11 cellular contexts compared by ENCODE assay signal in the genomic region with DNA sequence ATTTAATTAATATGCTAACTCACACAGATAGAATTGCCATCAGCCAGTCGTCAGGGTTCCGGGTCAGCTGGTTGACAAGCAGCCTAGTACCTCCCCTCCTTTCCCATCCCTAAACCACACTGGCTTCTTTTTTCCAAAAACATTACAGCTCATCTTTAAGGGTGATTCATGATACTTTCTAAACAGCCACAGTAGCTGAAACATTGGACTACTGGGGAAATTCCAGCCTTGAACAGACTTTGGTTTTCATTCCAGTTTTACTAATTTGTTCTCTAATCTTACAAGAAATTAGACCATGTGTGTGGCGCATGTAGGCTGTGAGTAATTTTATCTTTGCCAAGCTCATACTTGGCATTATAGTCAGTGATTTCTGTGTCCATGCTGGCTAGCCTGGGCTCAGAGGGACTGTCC.
A peak's percentile ranks its signal among the peaks of the same experiment; 100 is the strongest.
DNase-seq lines count a peak whose midpoint lies in the region; ATAC-seq, FAIRE-seq and TF ChIP-seq lines count a peak whose summit lies in the region.
"Had no signal": no experiment of that assay in that cellular context is flagged by ENCODE, and none has a peak within 500 bp of the region (broad histone marks: within the 10 kb centered on the region; RNA-seq: fewer than 3 reads in every experiment).

No MANE protein-coding gene starts in this region.

- no peaks in the 10 kb centered on the region for H3K9me3 Mint-ChIP-seq in stimulated activated naive CD8-positive, alpha-beta T cell treated with anti-CD3 and anti-CD28 coated beads, Interleukin-15, amount 100 ng/mL, for 72 hours

- no peak for TF ChIP-seq CTCF in foreskin keratinocyte (conservative IDR thresholded peaks at IDR 0.05)

- H3K4me1 ChIP-seq in foreskin keratinocyte: peaks cover 44% of the 10 kb centered on the region

- DNase-seq in RCC 7860 (ENCODE audit: low spot score) (peak; percentile 87), foreskin keratinocyte (peak; percentile 91 to 94), medulla oblongata (ENCODE audit: extremely low spot score) (no peak), NK-92 (lab: John Stamatoyannopoulos, UW; ENCODE audit: unreplicated experiment) (no peak)
- peak in 1 of 2 donors; percentile 17 for DNase-seq in stimulated activated naive CD8-positive, alpha-beta T cell treated with anti-CD3 and anti-CD28 coated beads, Interleukin-15, amount 100 ng/mL, for 72 hours
- DNase-seq: activated naive CD4-positive, alpha-beta T cell treated with Interleukin-2 at 50 U/mL for 16 hours; naive thymus-derived CD8-positive, alpha-beta T cell; NCI-H524; upper lobe of left lung had no signal

- H3K27me3 Mint-ChIP-seq in stimulated activated naive CD8-positive, alpha-beta T cell treated with anti-CD3 and anti-CD28 coated beads, Interleukin-15, amount 100 ng/mL, for 72 hours: peaks cover 30% of the 10 kb centered on the region

- peak; percentile 97 for FAIRE-seq in RCC 7860 (lab: Jason Lieb, UNC)

- no peaks in the 10 kb centered on the region for H3K4me1 Mint-ChIP-seq in stimulated activated naive CD8-positive, alpha-beta T cell treated with anti-CD3 and anti-CD28 coated beads, Interleukin-15, amount 100 ng/mL, for 72 hours

- H3K4me3 Mint-ChIP-seq in stimulated activated naive CD8-positive, alpha-beta T cell treated with anti-CD3 and anti-CD28 coated beads, Interleukin-15, amount 100 ng/mL, for 72 hours: no peak overlapping the region
- H3K4me3 Mint-ChIP-seq: naive thymus-derived CD8-positive, alpha-beta T cell had no signal

- H3K27ac ChIP-seq in foreskin keratinocyte: peak overlapping the region; percentile 70

- peak; percentile 57 for ATAC-seq in GM21423 (IDR thresholded peaks at IDR 0.05; ENCODE audit: unreplicated experiment)
- ATAC-seq in foreskin keratinocyte: peak; percentile 95
- peak; percentile 83 for ATAC-seq in stimulated activated naive CD8-positive, alpha-beta T cell treated with anti-CD3 and anti-CD28 coated beads, Interleukin-15, amount 100 ng/mL, for 72 hours
- no peak for ATAC-seq in HG03520 (IDR thresholded peaks at IDR 0.05; ENCODE audit: unreplicated experiment)
- ATAC-seq: naive thymus-derived CD8-positive, alpha-beta T cell had no signal

- H3K27me3 ChIP-seq in foreskin keratinocyte: no peaks in the 10 kb centered on the region
- H3K27me3 ChIP-seq: upper lobe of left lung had no signal

- no peak overlapping the region for H3K27ac Mint-ChIP-seq in stimulated activated naive CD8-positive, alpha-beta T cell treated with anti-CD3 and anti-CD28 coated beads, Interleukin-15, amount 100 ng/mL, for 72 hours
- H3K27ac Mint-ChIP-seq: naive thymus-derived CD8-positive, alpha-beta T cell had no signal

Comparison
In these comparisons a context has a peak if more than half of its experiments do, and no peak if none do; other contexts are left out.
1. DNase-seq: peak in RCC 7860 (single experiment) and foreskin keratinocyte (2 of 2); none in medulla oblongata (single experiment) and NK-92 (single experiment).